In genomic region chr3:86840814-86841213, GRCh38 we compare ENCODE assay signal across 24 cellular contexts.
"Had no signal": no experiment of that assay in that cellular context is flagged by ENCODE, and none has a peak within 500 bp of the region (broad histone marks: within the 10 kb centered on the region; RNA-seq: fewer than 3 reads in every experiment).

No MANE protein-coding gene starts in this region.

- H3K4me3 Mint-ChIP-seq: activated B cell treated with CpG ODN at 0.5 μM for 24 hours; activated CD4-positive, alpha-beta memory T cell treated with anti-CD3 and anti-CD28 coated beads for 36 hours; activated CD4-positive, alpha-beta T cell treated with anti-CD3 and anti-CD28 coated beads, Interleukin-2, amount 10 ng/mL, durations not matched to agents 7 days and 5 days; activated naive CD8-positive, alpha-beta T cell treated with anti-CD3 and anti-CD28 coated beads, Interleukin-2, amount 50 U/mL, for 24 hours; activated T-cell treated with anti-CD3 and anti-CD28 coated beads, Interleukin-2, amount 50 U/mL, for 4 hours; IgD-negative memory B cell; T-helper 17 cell had no signal

- H3K36me3 Mint-ChIP-seq: activated CD4-positive, alpha-beta memory T cell treated with anti-CD3 and anti-CD28 coated beads for 36 hours; activated naive CD4-positive, alpha-beta T cell treated with anti-CD3 and anti-CD28 coated beads, Interleukin-2, amount 50 U/mL, for 72 hours; IgD-negative memory B cell had no signal

- DNase-seq: activated B cell treated with CpG ODN at 0.5 μM for 24 hours; activated CD4-positive, alpha-beta memory T cell treated with anti-CD3 and anti-CD28 coated beads for 36 hours; activated CD4-positive, alpha-beta T cell treated with anti-CD3 and anti-CD28 coated beads for 1 hour; activated CD4-positive, alpha-beta T cell treated with anti-CD3 and anti-CD28 coated beads, Interleukin-2, amount 10 ng/mL, durations not matched to agents 7 days and 5 days; activated CD8-positive, alpha-beta memory T cell treated with anti-CD3 and anti-CD28 coated beads for 24 hours; activated effector memory CD4-positive, alpha-beta T cell treated with anti-CD3 and anti-CD28 coated beads, Interleukin-2, amount 50 U/mL, for 16 hours; activated naive CD4-positive, alpha-beta T cell treated with Interleukin-2 at 50 U/mL for 16 hours; activated naive CD8-positive, alpha-beta T cell treated with anti-CD3 and anti-CD28 coated beads, Interleukin-2, amount 50 U/mL, for 24 hours; activated T-cell treated with anti-CD3 and anti-CD28 coated beads, Interleukin-2, amount 50 U/mL, for 4 hours; amniotic stem cell; body of pancreas; central memory CD4-positive, alpha-beta T cell; KG1; NCI-H1048; NCI-H1436 treated with DMSO at 0.1 percent for 48 hours; NCI-H1930; NCI-H446; NCI-H524; NCI-H82; SIG-M5; T-helper 17 cell; T-helper 9 cell had no signal

- H3K4me1 Mint-ChIP-seq: activated B cell treated with CpG ODN at 0.5 μM for 24 hours; activated CD4-positive, alpha-beta T cell treated with anti-CD3 and anti-CD28 coated beads, Interleukin-2, amount 10 ng/mL, durations not matched to agents 7 days and 5 days; activated naive CD8-positive, alpha-beta T cell treated with anti-CD3 and anti-CD28 coated beads, Interleukin-2, amount 50 U/mL, for 24 hours; IgD-negative memory B cell; T-helper 17 cell had no signal

- H3K27me3 Mint-ChIP-seq: activated B cell treated with CpG ODN at 0.5 μM for 24 hours; activated CD4-positive, alpha-beta memory T cell treated with anti-CD3 and anti-CD28 coated beads for 36 hours; activated CD4-positive, alpha-beta T cell treated with anti-CD3 and anti-CD28 coated beads, Interleukin-2, amount 10 ng/mL, durations not matched to agents 7 days and 5 days; activated naive CD8-positive, alpha-beta T cell treated with anti-CD3 and anti-CD28 coated beads, Interleukin-2, amount 50 U/mL, for 24 hours; IgD-negative memory B cell; T-helper 17 cell had no signal

- ATAC-seq: activated naive CD4-positive, alpha-beta T cell treated with anti-CD3 and anti-CD28 coated beads, Interleukin-2, amount 50 U/mL, for 72 hours; activated naive CD8-positive, alpha-beta T cell treated with anti-CD3 and anti-CD28 coated beads, Interleukin-2, amount 50 U/mL, for 24 hours; activated T-cell treated with anti-CD3 and anti-CD28 coated beads, Interleukin-2, amount 50 U/mL, for 4 hours; body of pancreas; T-helper 17 cell had no signal

- H3K27ac Mint-ChIP-seq: activated B cell treated with CpG ODN at 0.5 μM for 24 hours; activated CD4-positive, alpha-beta memory T cell treated with anti-CD3 and anti-CD28 coated beads for 36 hours; activated CD4-positive, alpha-beta T cell treated with anti-CD3 and anti-CD28 coated beads, Interleukin-2, amount 10 ng/mL, durations not matched to agents 7 days and 5 days; activated naive CD4-positive, alpha-beta T cell treated with anti-CD3 and anti-CD28 coated beads, Interleukin-2, amount 50 U/mL, for 72 hours; activated naive CD8-positive, alpha-beta T cell treated with anti-CD3 and anti-CD28 coated beads, Interleukin-2, amount 50 U/mL, for 24 hours; IgD-negative memory B cell; T-helper 17 cell had no signal

- H3K9me3 Mint-ChIP-seq: activated B cell treated with CpG ODN at 0.5 μM for 24 hours; activated CD4-positive, alpha-beta T cell treated with anti-CD3 and anti-CD28 coated beads, Interleukin-2, amount 10 ng/mL, durations not matched to agents 7 days and 5 days; activated naive CD8-positive, alpha-beta T cell treated with anti-CD3 and anti-CD28 coated beads, Interleukin-2, amount 50 U/mL, for 24 hours; activated T-cell treated with anti-CD3 and anti-CD28 coated beads, Interleukin-2, amount 50 U/mL, for 4 hours had no signal
